In the genomic region with DNA sequence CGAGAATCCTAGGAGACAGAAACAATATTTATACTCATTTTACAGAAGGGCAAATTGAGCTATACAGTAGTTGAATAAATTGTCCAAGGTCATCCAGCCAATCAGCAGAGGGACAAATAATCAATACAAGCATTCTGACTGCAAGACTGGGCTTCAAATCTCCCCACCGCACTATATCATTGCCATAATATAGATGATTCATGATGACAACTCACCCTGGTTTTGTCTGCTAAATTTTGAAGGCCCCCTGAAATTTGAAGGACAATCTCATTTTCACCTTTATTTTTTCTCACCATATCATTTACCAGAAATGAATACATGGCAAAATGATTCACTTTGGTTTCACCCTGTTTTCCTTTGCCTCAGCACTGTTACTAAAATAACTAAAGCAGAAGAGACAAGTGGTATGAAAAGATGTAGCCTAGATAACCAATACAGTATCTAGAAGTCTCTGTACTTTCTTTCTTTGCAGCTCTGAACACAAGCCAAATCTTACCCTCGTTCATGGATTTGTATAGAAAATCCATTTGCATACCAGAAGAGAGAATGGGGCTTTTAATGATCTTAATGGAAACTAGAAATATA, we compare ENCODE assay signal across 24 cellular contexts.
"Had no signal": no experiment of that assay in that cellular context is flagged by ENCODE, and none has a peak within 500 bp of the region (broad histone marks: within the 10 kb centered on the region; RNA-seq: fewer than 3 reads in every experiment).

No MANE protein-coding gene starts in this region.

- ATAC-seq: foreskin keratinocyte; left cardiac atrium; lower lobe of right lung; natural killer cell treated with Interleukin-12 subunit alpha and Interleukin-12 subunit beta and Interleukin-15 and Interleukin-18, amount 100 ng/mL, for 72 hours; upper lobe of right lung had no signal

- H3K4me3 Mint-ChIP-seq: endodermal cell; immature natural killer cell; memory B cell; natural killer cell treated with Interleukin-12 subunit alpha and Interleukin-12 subunit beta and Interleukin-15 and Interleukin-18, amount 100 ng/mL, for 72 hours; neural progenitor cell had no signal

- H3K9me3 Mint-ChIP-seq: memory B cell; natural killer cell treated with Interleukin-12 subunit alpha and Interleukin-12 subunit beta and Interleukin-15 and Interleukin-18, amount 100 ng/mL, for 72 hours; neural progenitor cell had no signal

- H3K27ac ChIP-seq: foreskin keratinocyte, left ventricle myocardium inferior, lower lobe of right lung, neural progenitor cell, ovary, right atrium auricular region, sigmoid colon, skin epidermis, testis, tibial nerve, upper lobe of right lung, vagina had no signal

- H3K27me3 Mint-ChIP-seq: memory B cell; natural killer cell treated with Interleukin-12 subunit alpha and Interleukin-12 subunit beta and Interleukin-15 and Interleukin-18, amount 100 ng/mL, for 72 hours had no signal

- H3K27me3 ChIP-seq: foreskin keratinocyte, neural progenitor cell, ovary, right atrium auricular region, sigmoid colon, testis, tibial nerve, upper lobe of right lung, vagina had no signal

- H3K4me1 Mint-ChIP-seq: immature natural killer cell, memory B cell, neural progenitor cell had no signal

- DNase-seq: effector CD4-positive, alpha-beta T cell; endodermal cell; erythroblast; foreskin keratinocyte; immature natural killer cell; kidney; left cardiac atrium; left ventricle myocardium inferior; lower lobe of right lung; midbrain; nucleus accumbens; ovary; sigmoid colon; stimulated activated CD4-positive, alpha-beta T cell treated with anti-CD3 and anti-CD28 coated beads, Interleukin-2, amount 100 ng/mL, for 24 hours; stimulated activated naive CD4-positive, alpha-beta T cell; testis; upper lobe of right lung had no signal

- H3K27ac Mint-ChIP-seq: endodermal cell; immature natural killer cell; memory B cell; natural killer cell treated with Interleukin-12 subunit alpha and Interleukin-12 subunit beta and Interleukin-15 and Interleukin-18, amount 100 ng/mL, for 72 hours; neural progenitor cell had no signal

- H3K9me3 ChIP-seq: left ventricle myocardium inferior, lower lobe of right lung, ovary, right atrium auricular region, sigmoid colon, testis, tibial nerve, upper lobe of right lung, vagina had no signal

- H3K36me3 Mint-ChIP-seq: immature natural killer cell; memory B cell; natural killer cell treated with Interleukin-12 subunit alpha and Interleukin-12 subunit beta and Interleukin-15 and Interleukin-18, amount 100 ng/mL, for 72 hours; neural progenitor cell had no signal
